1 cellular context compared by ENCODE assay signal in the genomic region with DNA sequence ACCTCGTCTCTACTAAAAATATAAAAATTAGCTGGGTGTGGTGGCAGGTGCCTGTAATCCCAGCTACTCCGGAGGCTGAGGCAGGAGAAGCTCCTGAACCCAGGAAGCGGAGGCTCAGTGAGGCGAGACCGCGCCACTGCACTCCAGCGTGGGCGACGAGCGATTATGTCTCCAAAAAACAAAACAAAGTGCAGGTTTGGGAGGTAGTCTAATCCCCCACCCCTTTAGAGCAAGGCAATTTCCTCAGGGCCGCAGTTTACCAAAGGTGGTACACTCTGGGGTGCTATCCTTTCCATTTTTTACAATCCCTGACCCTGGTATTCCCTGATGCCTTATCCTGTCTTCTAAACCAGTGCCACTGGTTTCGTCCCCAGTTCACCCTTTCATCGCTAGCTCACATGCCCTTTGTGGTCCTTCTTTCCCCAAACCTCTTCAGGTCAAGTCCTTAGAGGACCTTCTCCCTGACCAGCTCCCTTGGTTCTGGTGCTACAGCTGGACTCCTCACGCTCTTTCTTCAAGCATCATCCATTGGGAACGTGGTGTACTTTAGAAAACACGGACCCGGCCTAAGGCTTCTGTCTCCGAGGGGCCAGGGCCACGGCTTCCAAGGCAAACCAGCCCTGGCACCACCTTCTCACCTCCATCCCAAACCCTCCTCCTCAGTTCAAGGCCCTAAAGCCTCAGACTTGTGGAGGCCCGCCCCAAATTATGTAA.
TF ChIP-seq lines count a peak whose summit lies in the region.

No MANE protein-coding gene starts in this region.

TF ChIP-seq in GM23338, 12 proteins besides CTCF, POLR2A, EP300 and RAD21 (continued from another document):
- TF ChIP-seq, protein P1, sequence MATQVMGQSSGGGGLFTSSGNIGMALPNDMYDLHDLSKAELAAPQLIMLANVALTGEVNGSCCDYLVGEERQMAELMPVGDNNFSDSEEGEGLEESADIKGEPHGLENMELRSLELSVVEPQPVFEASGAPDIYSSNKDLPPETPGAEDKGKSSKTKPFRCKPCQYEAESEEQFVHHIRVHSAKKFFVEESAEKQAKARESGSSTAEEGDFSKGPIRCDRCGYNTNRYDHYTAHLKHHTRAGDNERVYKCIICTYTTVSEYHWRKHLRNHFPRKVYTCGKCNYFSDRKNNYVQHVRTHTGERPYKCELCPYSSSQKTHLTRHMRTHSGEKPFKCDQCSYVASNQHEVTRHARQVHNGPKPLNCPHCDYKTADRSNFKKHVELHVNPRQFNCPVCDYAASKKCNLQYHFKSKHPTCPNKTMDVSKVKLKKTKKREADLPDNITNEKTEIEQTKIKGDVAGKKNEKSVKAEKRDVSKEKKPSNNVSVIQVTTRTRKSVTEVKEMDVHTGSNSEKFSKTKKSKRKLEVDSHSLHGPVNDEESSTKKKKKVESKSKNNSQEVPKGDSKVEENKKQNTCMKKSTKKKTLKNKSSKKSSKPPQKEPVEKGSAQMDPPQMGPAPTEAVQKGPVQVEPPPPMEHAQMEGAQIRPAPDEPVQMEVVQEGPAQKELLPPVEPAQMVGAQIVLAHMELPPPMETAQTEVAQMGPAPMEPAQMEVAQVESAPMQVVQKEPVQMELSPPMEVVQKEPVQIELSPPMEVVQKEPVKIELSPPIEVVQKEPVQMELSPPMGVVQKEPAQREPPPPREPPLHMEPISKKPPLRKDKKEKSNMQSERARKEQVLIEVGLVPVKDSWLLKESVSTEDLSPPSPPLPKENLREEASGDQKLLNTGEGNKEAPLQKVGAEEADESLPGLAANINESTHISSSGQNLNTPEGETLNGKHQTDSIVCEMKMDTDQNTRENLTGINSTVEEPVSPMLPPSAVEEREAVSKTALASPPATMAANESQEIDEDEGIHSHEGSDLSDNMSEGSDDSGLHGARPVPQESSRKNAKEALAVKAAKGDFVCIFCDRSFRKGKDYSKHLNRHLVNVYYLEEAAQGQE (IDR thresholded peaks at IDR 0.05; ENCODE audit: unreplicated experiment): no peak
- TF ChIP-seq NANOG (IDR thresholded peaks at IDR 0.05; ENCODE audit: borderline replicate concordance) (no peak), ZNF114 (CRISPR knock-in tag; IDR thresholded peaks at IDR 0.05) (no peak), ZNF462 (CRISPR knock-in tag; IDR thresholded peaks at IDR 0.05) (no peak), JUNB (IDR thresholded peaks at IDR 0.05; ENCODE audit: unreplicated experiment) (no peak)
